In the genomic region with DNA sequence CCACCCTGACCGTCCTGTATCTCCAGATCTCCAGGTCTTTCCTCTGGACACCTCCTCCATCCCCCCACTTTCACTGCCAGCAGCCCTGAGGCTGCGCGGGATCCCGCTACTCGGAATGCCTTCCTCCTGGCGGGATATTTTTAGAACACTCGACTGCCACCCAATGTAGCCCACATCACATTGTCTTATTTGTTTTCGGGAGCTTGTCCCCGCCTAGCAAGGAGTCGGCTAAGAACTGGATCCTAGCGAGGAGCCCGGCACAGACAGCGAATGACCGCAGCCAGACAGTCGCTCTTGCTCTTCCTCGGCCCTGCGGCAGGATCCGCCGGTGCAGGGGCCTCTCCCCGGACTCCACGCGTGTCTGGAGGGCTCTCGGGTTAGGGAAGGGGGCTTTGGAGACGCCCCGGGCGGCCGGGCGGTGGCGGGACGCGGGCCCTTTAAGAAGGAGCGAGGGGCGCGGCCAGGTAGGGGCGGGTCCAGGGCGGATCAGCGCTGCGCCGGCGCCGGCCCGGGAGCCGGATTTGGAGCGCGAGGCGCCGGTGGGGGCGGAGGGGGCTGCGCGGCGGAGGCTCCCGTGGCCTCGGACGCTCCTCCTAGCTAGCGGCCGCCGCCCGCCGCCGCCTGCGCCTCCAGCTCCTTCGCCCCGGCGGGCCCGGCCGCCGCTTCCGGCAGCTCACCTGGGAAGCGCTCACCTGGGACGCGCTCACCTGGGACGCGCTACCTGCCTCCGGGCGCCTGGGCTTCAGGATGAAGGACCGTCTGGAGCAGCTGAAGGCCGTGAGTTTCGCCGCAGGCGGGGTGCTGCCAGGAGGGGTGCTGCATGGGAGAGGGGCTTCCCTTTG, we compare ENCODE assay signal across 8 cellular contexts. TPM values are rescaled to one million over a fixed set of nuclear protein-coding genes. Genes with fewer than 3 reads are reported as not detected.
DNase-seq lines count a peak whose midpoint lies in the region; ATAC-seq and TF ChIP-seq lines count a peak whose summit lies in the region.

TSS of gene STX3 (plus strand) at position 518 of the 842 bp plus-strand sequence. CDS start at position 748, 230 bp downstream.

- intact Hi-C loops in activated CD4-positive, alpha-beta T cell treated with anti-CD3 and anti-CD28 coated beads for 36 hours (cut with DNase I, micrococcal nuclease): loop anchor here (1.0 to 10.0 kb wide), 15 partner anchors 22 to 1178 kb away; partner anchors contain the start of genes MRPL16 (in 2 of the 2), PATL1 (in 2 of the 2), LPXN (in 1 of the 2) and OSBP (in 1 of the 2)

- H3K36me3 Mint-ChIP-seq in activated CD4-positive, alpha-beta T cell treated with anti-CD3 and anti-CD28 coated beads for 36 hours (ENCODE audit: low read depth): no peaks in the 10 kb centered on the region

- peaks cover 3% of the 10 kb centered on the region for H3K27me3 Mint-ChIP-seq in activated CD4-positive, alpha-beta T cell treated with anti-CD3 and anti-CD28 coated beads for 36 hours

- H3K4me1 Mint-ChIP-seq in activated CD4-positive, alpha-beta T cell treated with anti-CD3 and anti-CD28 coated beads for 36 hours: peaks cover 15% of the 10 kb centered on the region

- peak within 1 kb of the TSS; percentile 84 for H3K4me3 Mint-ChIP-seq in activated CD4-positive, alpha-beta T cell treated with anti-CD3 and anti-CD28 coated beads for 36 hours

- H3K9me3 Mint-ChIP-seq in activated CD4-positive, alpha-beta T cell treated with anti-CD3 and anti-CD28 coated beads for 36 hours (ENCODE audit: low read depth): no peaks in the 10 kb centered on the region

- ATAC-seq in HG03039 (IDR thresholded peaks at IDR 0.05; ENCODE audit: unreplicated experiment): peak; percentile 66
- ATAC-seq in activated CD4-positive, alpha-beta T cell treated with anti-CD3 and anti-CD28 coated beads for 36 hours: peak; percentile 88

- H3K27ac Mint-ChIP-seq in activated CD4-positive, alpha-beta T cell treated with anti-CD3 and anti-CD28 coated beads for 36 hours: peak within 1 kb of the TSS; percentile 53

- DNase-seq in DMS 273 (lab: John Stamatoyannopoulos, UW; ENCODE audit: unreplicated experiment): peak; percentile 69
- DNase-seq in DMS 273 treated with DMSO at 0.1 percent for 48 hours (lab: John Stamatoyannopoulos, UW): no peak
- peak; percentile 76 for DNase-seq in NCI-H226
- DNase-seq in activated CD4-positive, alpha-beta T cell treated with anti-CD3 and anti-CD28 coated beads for 36 hours: peak; percentile 79
- DNase-seq in choroid plexus epithelial cell (ENCODE audit: low read depth): peak; percentile 69
- DNase-seq in kidney glomerular epithelial cell (lab: John Stamatoyannopoulos, UW): peak; percentile 56
- DNase-seq in stimulated activated CD4-positive, alpha-beta T cell treated with anti-CD3 and anti-CD28 coated beads, Interleukin-15, amount 100 ng/mL, for 48 hours (ENCODE audit: low read depth in 2 of 2): peak; percentile 11 to 52

- no peak for TF ChIP-seq CTCF in choroid plexus epithelial cell (conservative IDR thresholded peaks at IDR 0.05; ENCODE audit: low read depth, low read length)

- POLR2A ChIA-PET in activated CD4-positive, alpha-beta T cell treated with anti-CD3 and anti-CD28 coated beads for 36 hours (lab: Charles Lee): interaction anchor here (0.7 to 1.0 kb wide), 2 partner anchors 56 to 86 kb away, joined by 3 read pairs; partner anchors contain the start of gene MRPL16

- CTCF ChIA-PET in activated CD4-positive, alpha-beta T cell treated with anti-CD3 and anti-CD28 coated beads for 36 hours (lab: Charles Lee): interaction anchor here (0.6 to 6.4 kb wide), 22 partner anchors 9 to 320 kb away, joined by 3 to 73 read pairs (median 4); partner anchors contain the start of genes MRPL16 and PATL1

- peak within 1 kb of the TSS; percentile 88 for H3K4me3 ChIP-seq in choroid plexus epithelial cell (ENCODE audit: low read depth, low read length)

RNA-seq across cellular contexts. Expression of gene STX3, which starts in this region (rescaled TPM):
- total RNA-seq in activated CD4-positive, alpha-beta T cell treated with anti-CD3 and anti-CD28 coated beads for 36 hours: 1 to 10 TPM; 5.1 to 5.4 TPM
